9 cellular contexts compared by ENCODE assay signal in genomic region chr1:150152772-150153461, GRCh38. TPM values are rescaled to one million over a fixed set of nuclear protein-coding genes. Genes with fewer than 3 reads are reported as not detected.
DNase-seq lines count a peak whose midpoint lies in the region; ATAC-seq, FAIRE-seq and TF ChIP-seq lines count a peak whose summit lies in the region.
"Had no signal": no experiment of that assay in that cellular context is flagged by ENCODE, and none has a peak within 500 bp of the region (broad histone marks: within the 10 kb centered on the region; RNA-seq: fewer than 3 reads in every experiment).

No MANE protein-coding gene starts in this region.

- peaks cover 57% of the 10 kb centered on the region for H3K4me1 Mint-ChIP-seq in activated naive CD8-positive, alpha-beta T cell (ENCODE audit: low read depth)

- intact Hi-C loops in right cardiac atrium (cut with DNase I) = loop anchor here in 1 of 4 donors (10.0 kb wide), 1 partner anchor 58 kb away; no protein-coding TSS in a partner anchor

- WGBS in right cardiac atrium = 66% methylated on average over 8 of the region's 8 CpGs

- H3K27ac ChIP-seq in right cardiac atrium (ENCODE audit: low read length) = peak overlapping the region; percentile 28

- H3K4me1 ChIP-seq in right cardiac atrium (ENCODE audit: control insufficient read depth, insufficient read depth, low read length) = peaks cover 12% of the 10 kb centered on the region

- H3K27me3 ChIP-seq in right cardiac atrium (ENCODE audit: control insufficient read depth, insufficient read depth) = no peaks in the 10 kb centered on the region

- H3K36me3 Mint-ChIP-seq in activated naive CD8-positive, alpha-beta T cell = peaks cover 7% of the 10 kb centered on the region

- TF ChIP-seq POLR2A in H54 (IDR thresholded peaks at IDR 0.05; ENCODE audit: low read depth, low read length) = no peak

- no peak for TF ChIP-seq CTCF in D721Med (IDR thresholded peaks at IDR 0.05; ENCODE audit: insufficient read depth, missing control alignments)

- H3K27me3 Mint-ChIP-seq in activated naive CD8-positive, alpha-beta T cell = no peaks in the 10 kb centered on the region

- no peaks in the 10 kb centered on the region for H3K9me3 Mint-ChIP-seq in activated naive CD8-positive, alpha-beta T cell (ENCODE audit: low read depth)

- ATAC-seq in right cardiac atrium (peak; percentile 24 to 66), HG03025 (IDR thresholded peaks at IDR 0.05; ENCODE audit: low FRiP score, unreplicated experiment) (no peak)

- H3K4me3 Mint-ChIP-seq in activated naive CD8-positive, alpha-beta T cell = peak overlapping the region; percentile 21

- H3K4me3 ChIP-seq in right cardiac atrium (ENCODE audit: low read length) = no peak overlapping the region

- FAIRE-seq in H54 (lab: Jason Lieb, UNC) (peak; percentile 43), D721Med (lab: Jason Lieb, UNC) (no peak)

- peak overlapping the region; percentile 81 for H3K27ac Mint-ChIP-seq in activated naive CD8-positive, alpha-beta T cell

- H3K9me3 ChIP-seq in right cardiac atrium (ENCODE audit: control insufficient read depth, low read length) = no peaks in the 10 kb centered on the region

- peak; percentile 61 for DNase-seq in H54 (ENCODE audit: insufficient read length, low spot score)
- DNase-seq in right cardiac atrium = no peak
- peak; percentile 69 for DNase-seq in stromal cell of bone marrow (ENCODE audit: low read depth)
- DNase-seq in D721Med (ENCODE audit: insufficient read length, low spot score) = no peak
- no peak for DNase-seq in mesenteric fat pad (ENCODE audit: low spot score)
- DNase-seq: activated T-cell treated with anti-CD3 and anti-CD28 coated beads, Interleukin-2, amount 50 U/mL, for 48 hours; midbrain had no signal

RNA-seq across cellular contexts. Expression of gene PLEKHO1, which starts 3.2 kb away (rescaled TPM):
- 10 to 100 TPM; 28.9 to 51.4 (median 34.4) TPM for total RNA-seq in right cardiac atrium
- polyA plus RNA-seq in right cardiac atrium = 73.2 TPM
- 33.1 TPM for total RNA-seq in mesenteric fat pad

Comparison
In these comparisons a context has a peak if more than half of its experiments do, and no peak if none do; other contexts are left out.
1. DNase-seq: peak in H54 (single experiment) and stromal cell of bone marrow (single experiment); none in right cardiac atrium (0 of 3), D721Med (single experiment) and mesenteric fat pad (single experiment).